10 cellular contexts compared by ENCODE assay signal in the genomic region with DNA sequence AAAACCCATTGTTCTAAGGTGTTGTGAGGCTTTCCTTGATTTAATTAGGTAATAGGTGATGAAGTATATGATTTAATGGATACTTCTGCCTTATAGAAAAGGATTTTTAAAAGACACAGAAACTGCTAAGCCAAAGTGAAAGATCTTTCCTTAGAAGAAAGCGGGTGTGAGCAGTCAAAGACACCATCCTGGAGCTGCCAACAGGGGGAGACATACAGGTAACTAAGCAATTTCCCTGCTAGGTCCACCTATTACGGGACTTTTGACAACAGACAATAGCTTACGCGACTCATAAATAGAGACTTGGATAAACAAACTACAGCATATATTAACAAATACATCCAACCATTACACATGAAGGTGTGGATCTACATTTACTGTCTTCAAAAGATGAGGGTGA.
DNase-seq lines count a peak whose midpoint lies in the region; ATAC-seq and TF ChIP-seq lines count a peak whose summit lies in the region.
"Had no signal": no experiment of that assay in that cellular context is flagged by ENCODE, and none has a peak within 500 bp of the region (broad histone marks: within the 10 kb centered on the region; RNA-seq: fewer than 3 reads in every experiment).

No MANE protein-coding gene starts in this region.

- H3K27ac ChIP-seq in GM23338 (ENCODE audit: low read depth) (no peak overlapping the region), SJCRH30 (no peak overlapping the region)

- H3K4me3 Mint-ChIP-seq in GM23338, result no peak overlapping the region
- H3K4me3 Mint-ChIP-seq: effector memory CD8-positive, alpha-beta T cell; naive thymus-derived CD4-positive, alpha-beta T cell had no signal

- H3K9me2 ChIP-seq in GM23338 (ENCODE audit: insufficient read depth), result no peaks in the 10 kb centered on the region

- DNase-seq in COLO829 (ENCODE audit: low spot score) (peak; percentile 13), GM23338 (ENCODE audit: low spot score) (peak; percentile 87), SJCRH30 (peak; percentile 25 to 65), iPS-NIHi7 (ENCODE audit: extremely low spot score) (peak; percentile 63), NCI-H524 (lab: John Stamatoyannopoulos, UW) (no peak), cortex of kidney (lab: John Stamatoyannopoulos, UW) (no peak)
- DNase-seq: effector memory CD8-positive, alpha-beta T cell; naive thymus-derived CD4-positive, alpha-beta T cell had no signal

- no peaks in the 10 kb centered on the region for H3K4me1 Mint-ChIP-seq in GM23338
- H3K4me1 Mint-ChIP-seq: naive thymus-derived CD4-positive, alpha-beta T cell had no signal

- H4K20me1 ChIP-seq in GM23338 (replicated peaks; ENCODE audit: insufficient read depth), result no peaks in the 10 kb centered on the region

- H3K9me3 ChIP-seq in SJCRH30 (replicated peaks), result no peaks in the 10 kb centered on the region

- H3K36me3 Mint-ChIP-seq in GM23338 (ENCODE audit: low read depth), result no peaks in the 10 kb centered on the region; the same call in 2 of the 3 replicates
- H3K36me3 Mint-ChIP-seq: naive thymus-derived CD4-positive, alpha-beta T cell had no signal

- H3F3A ChIP-seq in GM23338 (replicated peaks; ENCODE audit: low read depth), result no peaks in the 10 kb centered on the region

- H3K27me3 ChIP-seq in GM23338 (ENCODE audit: insufficient read depth) (no peaks in the 10 kb centered on the region), SJCRH30 (peaks cover 4% of the 10 kb centered on the region; the same call in 1 of the 2 replicates)

- H3K27me3 Mint-ChIP-seq in GM23338 (ENCODE audit: insufficient read depth, low read depth, poor library complexity), result no peaks in the 10 kb centered on the region
- H3K27me3 Mint-ChIP-seq: effector memory CD8-positive, alpha-beta T cell had no signal

- TF ChIP-seq CTCF in GM23338 (conservative IDR thresholded peaks at IDR 0.05; ENCODE audit: low read depth in 2 of 2), result peak; percentile 74 to 94

- no peak overlapping the region for H3K4me3 ChIP-seq in GM23338
- H3K4me3 ChIP-seq in SJCRH30, result no peak overlapping the region

- ATAC-seq in GM23338, result peak; percentile 37; the same call in 1 of the 3 replicates
- ATAC-seq in HG03045 (IDR thresholded peaks at IDR 0.05; ENCODE audit: unreplicated experiment), result no peak
- ATAC-seq in GM21825 (IDR thresholded peaks at IDR 0.05; ENCODE audit: unreplicated experiment), result no peak
- ATAC-seq: effector memory CD8-positive, alpha-beta T cell; naive thymus-derived CD4-positive, alpha-beta T cell had no signal

- H3K4me2 ChIP-seq in GM23338, result no peak overlapping the region

- H2AFZ ChIP-seq in GM23338, result no peak overlapping the region

- peaks cover 67% of the 10 kb centered on the region for H3K9me3 Mint-ChIP-seq in GM23338
- H3K9me3 Mint-ChIP-seq: effector memory CD8-positive, alpha-beta T cell had no signal

- H3K27ac Mint-ChIP-seq in GM23338, result no peak overlapping the region
- H3K27ac Mint-ChIP-seq: effector memory CD8-positive, alpha-beta T cell; naive thymus-derived CD4-positive, alpha-beta T cell had no signal

- no peaks in the 10 kb centered on the region for H3K36me3 ChIP-seq in GM23338 (ENCODE audit: insufficient read depth)
- H3K36me3 ChIP-seq in SJCRH30, result no peaks in the 10 kb centered on the region

- no peaks in the 10 kb centered on the region for H3K79me2 ChIP-seq in GM23338 (replicated peaks; ENCODE audit: insufficient read depth)

- H3K4me1 ChIP-seq in GM23338 (ENCODE audit: insufficient read depth) (no peaks in the 10 kb centered on the region), SJCRH30 (no peaks in the 10 kb centered on the region)

TF ChIP-seq in GM23338, 12 proteins besides CTCF, POLR2A, EP300 and RAD21 (continues in another document):
- TF ChIP-seq ZNF331 (CRISPR knock-in tag; IDR thresholded peaks at IDR 0.05; ENCODE audit: low read depth) (no peak), CREB1 (CRISPR knock-in tag; IDR thresholded peaks at IDR 0.05; ENCODE audit: low read depth) (no peak), NANOG (IDR thresholded peaks at IDR 0.05; ENCODE audit: borderline replicate concordance) (no peak), EZH2phosphoT487 (IDR thresholded peaks at IDR 0.05; ENCODE audit: unreplicated experiment) (no peak), ZNF114 (CRISPR knock-in tag; IDR thresholded peaks at IDR 0.05) (no peak), ETS1 (IDR thresholded peaks at IDR 0.05) (no peak), EZH2 (IDR thresholded peaks at IDR 0.05; ENCODE audit: low read depth, unreplicated experiment) (no peak), JUNB (IDR thresholded peaks at IDR 0.05; ENCODE audit: unreplicated experiment) (no peak), STAT1 (IDR thresholded peaks at IDR 0.05; ENCODE audit: unreplicated experiment) (no peak), POLR2AphosphoS5 (IDR thresholded peaks at IDR 0.05; ENCODE audit: low read depth) (no peak)
- TF ChIP-seq, protein P1, sequence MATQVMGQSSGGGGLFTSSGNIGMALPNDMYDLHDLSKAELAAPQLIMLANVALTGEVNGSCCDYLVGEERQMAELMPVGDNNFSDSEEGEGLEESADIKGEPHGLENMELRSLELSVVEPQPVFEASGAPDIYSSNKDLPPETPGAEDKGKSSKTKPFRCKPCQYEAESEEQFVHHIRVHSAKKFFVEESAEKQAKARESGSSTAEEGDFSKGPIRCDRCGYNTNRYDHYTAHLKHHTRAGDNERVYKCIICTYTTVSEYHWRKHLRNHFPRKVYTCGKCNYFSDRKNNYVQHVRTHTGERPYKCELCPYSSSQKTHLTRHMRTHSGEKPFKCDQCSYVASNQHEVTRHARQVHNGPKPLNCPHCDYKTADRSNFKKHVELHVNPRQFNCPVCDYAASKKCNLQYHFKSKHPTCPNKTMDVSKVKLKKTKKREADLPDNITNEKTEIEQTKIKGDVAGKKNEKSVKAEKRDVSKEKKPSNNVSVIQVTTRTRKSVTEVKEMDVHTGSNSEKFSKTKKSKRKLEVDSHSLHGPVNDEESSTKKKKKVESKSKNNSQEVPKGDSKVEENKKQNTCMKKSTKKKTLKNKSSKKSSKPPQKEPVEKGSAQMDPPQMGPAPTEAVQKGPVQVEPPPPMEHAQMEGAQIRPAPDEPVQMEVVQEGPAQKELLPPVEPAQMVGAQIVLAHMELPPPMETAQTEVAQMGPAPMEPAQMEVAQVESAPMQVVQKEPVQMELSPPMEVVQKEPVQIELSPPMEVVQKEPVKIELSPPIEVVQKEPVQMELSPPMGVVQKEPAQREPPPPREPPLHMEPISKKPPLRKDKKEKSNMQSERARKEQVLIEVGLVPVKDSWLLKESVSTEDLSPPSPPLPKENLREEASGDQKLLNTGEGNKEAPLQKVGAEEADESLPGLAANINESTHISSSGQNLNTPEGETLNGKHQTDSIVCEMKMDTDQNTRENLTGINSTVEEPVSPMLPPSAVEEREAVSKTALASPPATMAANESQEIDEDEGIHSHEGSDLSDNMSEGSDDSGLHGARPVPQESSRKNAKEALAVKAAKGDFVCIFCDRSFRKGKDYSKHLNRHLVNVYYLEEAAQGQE (IDR thresholded peaks at IDR 0.05; ENCODE audit: unreplicated experiment), result no peak

Comparison
In these comparisons a context has a peak if more than half of its experiments do, and no peak if none do; other contexts are left out.
1. DNase-seq: peak in COLO829 (single experiment), GM23338 (single experiment), SJCRH30 (2 of 2) and iPS-NIHi7 (single experiment); none in NCI-H524 (0 of 2) and cortex of kidney (single experiment).